In the genomic region with DNA sequence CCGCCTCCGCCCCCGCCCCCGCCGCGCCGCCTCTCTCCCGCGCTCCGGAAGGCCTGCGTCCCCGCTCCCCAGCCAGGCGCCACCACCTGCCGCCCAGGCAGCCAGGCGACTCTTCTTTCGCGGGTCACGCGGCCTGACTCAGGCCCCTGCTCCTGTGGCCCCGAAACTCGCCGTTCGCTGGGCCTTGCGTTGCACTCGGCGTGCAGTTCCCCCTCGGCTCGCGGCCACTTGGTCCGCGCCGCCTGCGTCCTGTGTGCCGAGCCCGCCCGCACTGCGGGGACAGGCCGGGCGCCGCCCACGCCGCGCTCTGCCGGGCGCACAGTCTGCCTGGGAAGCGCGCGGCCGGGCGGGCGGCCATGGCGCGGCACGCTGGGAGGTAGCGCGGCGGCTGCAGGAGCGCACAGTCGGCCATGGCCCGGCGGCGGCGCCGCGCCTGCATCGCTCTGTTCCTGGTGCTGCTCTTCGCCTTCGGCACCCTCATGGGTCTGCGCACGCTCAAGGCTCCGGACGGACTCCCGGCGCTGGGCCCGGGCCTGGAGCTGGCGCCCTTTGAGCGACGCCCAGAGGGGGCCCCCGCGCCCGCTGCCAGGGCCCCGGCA, we compare ENCODE assay signal across 1 cellular context.
TF ChIP-seq lines count a peak whose summit lies in the region.

MANEAL (plus strand) TSS at position 75 of the 599 bp plus-strand sequence; CDS start at position 411, 336 bp downstream.

TF ChIP-seq in WTC11, 78 proteins besides CTCF, POLR2A, EP300 and RAD21 (continued from another document):
- TF ChIP-seq, protein P1, sequence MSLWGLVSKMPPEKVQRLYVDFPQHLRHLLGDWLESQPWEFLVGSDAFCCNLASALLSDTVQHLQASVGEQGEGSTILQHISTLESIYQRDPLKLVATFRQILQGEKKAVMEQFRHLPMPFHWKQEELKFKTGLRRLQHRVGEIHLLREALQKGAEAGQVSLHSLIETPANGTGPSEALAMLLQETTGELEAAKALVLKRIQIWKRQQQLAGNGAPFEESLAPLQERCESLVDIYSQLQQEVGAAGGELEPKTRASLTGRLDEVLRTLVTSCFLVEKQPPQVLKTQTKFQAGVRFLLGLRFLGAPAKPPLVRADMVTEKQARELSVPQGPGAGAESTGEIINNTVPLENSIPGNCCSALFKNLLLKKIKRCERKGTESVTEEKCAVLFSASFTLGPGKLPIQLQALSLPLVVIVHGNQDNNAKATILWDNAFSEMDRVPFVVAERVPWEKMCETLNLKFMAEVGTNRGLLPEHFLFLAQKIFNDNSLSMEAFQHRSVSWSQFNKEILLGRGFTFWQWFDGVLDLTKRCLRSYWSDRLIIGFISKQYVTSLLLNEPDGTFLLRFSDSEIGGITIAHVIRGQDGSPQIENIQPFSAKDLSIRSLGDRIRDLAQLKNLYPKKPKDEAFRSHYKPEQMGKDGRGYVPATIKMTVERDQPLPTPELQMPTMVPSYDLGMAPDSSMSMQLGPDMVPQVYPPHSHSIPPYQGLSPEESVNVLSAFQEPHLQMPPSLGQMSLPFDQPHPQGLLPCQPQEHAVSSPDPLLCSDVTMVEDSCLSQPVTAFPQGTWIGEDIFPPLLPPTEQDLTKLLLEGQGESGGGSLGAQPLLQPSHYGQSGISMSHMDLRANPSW (CRISPR knock-in tag; conservative IDR thresholded peaks at IDR 0.05; ENCODE audit: low read depth) = no peak
- no peak for TF ChIP-seq E2F4 (CRISPR knock-in tag; IDR thresholded peaks at IDR 0.05; ENCODE audit: borderline replicate concordance, low read depth)
- TF ChIP-seq NFE2L1 (CRISPR knock-in tag; IDR thresholded peaks at IDR 0.05) = no peak
- no peak for TF ChIP-seq CDX4 (CRISPR knock-in tag; IDR thresholded peaks at IDR 0.05; ENCODE audit: borderline replicate concordance)
- TF ChIP-seq ZNF232 (CRISPR knock-in tag; IDR thresholded peaks at IDR 0.05) = no peak
- TF ChIP-seq E2F5 (CRISPR knock-in tag; IDR thresholded peaks at IDR 0.05) = no peak
- peak; percentile 25; the same call in 1 of the 2 replicates for TF ChIP-seq TCF7 (CRISPR knock-in tag; IDR thresholded peaks at IDR 0.05; ENCODE audit: low read depth)
- TF ChIP-seq KAT7 (CRISPR knock-in tag; IDR thresholded peaks at IDR 0.05; ENCODE audit: borderline replicate concordance) = peak; percentile 76; the same call in 1 of the 2 replicates
- TF ChIP-seq ZBTB43 (CRISPR knock-in tag; IDR thresholded peaks at IDR 0.05) = no peak
- TF ChIP-seq GABPB1 (CRISPR knock-in tag; IDR thresholded peaks at IDR 0.05) = 0 out of 2 replicates have a peak, but pooled peaks have one; percentile 15
- TF ChIP-seq SP1 (CRISPR knock-in tag; conservative IDR thresholded peaks at IDR 0.05) = peak; percentile 37; the same call in 1 of the 2 replicates
- 0 out of 2 replicates have a peak, but pooled peaks have one; percentile 36 for TF ChIP-seq TEAD1 (CRISPR knock-in tag; IDR thresholded peaks at IDR 0.05)
- no peak for TF ChIP-seq TEAD4 (CRISPR knock-in tag; IDR thresholded peaks at IDR 0.05)
- no peak for TF ChIP-seq RORB (CRISPR knock-in tag; IDR thresholded peaks at IDR 0.05)
- TF ChIP-seq, protein P2, sequence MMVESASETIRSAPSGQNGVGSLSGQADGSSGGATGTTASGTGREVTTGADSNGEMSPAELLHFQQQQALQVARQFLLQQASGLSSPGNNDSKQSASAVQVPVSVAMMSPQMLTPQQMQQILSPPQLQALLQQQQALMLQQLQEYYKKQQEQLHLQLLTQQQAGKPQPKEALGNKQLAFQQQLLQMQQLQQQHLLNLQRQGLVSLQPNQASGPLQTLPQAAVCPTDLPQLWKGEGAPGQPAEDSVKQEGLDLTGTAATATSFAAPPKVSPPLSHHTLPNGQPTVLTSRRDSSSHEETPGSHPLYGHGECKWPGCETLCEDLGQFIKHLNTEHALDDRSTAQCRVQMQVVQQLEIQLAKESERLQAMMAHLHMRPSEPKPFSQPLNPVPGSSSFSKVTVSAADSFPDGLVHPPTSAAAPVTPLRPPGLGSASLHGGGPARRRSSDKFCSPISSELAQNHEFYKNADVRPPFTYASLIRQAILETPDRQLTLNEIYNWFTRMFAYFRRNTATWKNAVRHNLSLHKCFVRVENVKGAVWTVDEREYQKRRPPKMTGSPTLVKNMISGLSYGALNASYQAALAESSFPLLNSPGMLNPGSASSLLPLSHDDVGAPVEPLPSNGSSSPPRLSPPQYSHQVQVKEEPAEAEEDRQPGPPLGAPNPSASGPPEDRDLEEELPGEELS (CRISPR knock-in tag; IDR thresholded peaks at IDR 0.05) = peak; percentile 61; the same call in 1 of the 2 replicates
- TF ChIP-seq ZNF532 (CRISPR knock-in tag; IDR thresholded peaks at IDR 0.05; ENCODE audit: borderline replicate concordance) = no peak
- TF ChIP-seq SOX15 (CRISPR knock-in tag; IDR thresholded peaks at IDR 0.05) = no peak
- no peak for TF ChIP-seq JAZF1 (CRISPR knock-in tag; IDR thresholded peaks at IDR 0.05)
- TF ChIP-seq JUN (CRISPR knock-in tag; IDR thresholded peaks at IDR 0.05) = no peak
- TF ChIP-seq PRRX2 (CRISPR knock-in tag; IDR thresholded peaks at IDR 0.05) = no peak
- no peak for TF ChIP-seq OVOL2 (CRISPR knock-in tag; IDR thresholded peaks at IDR 0.05; ENCODE audit: borderline replicate concordance)
- TF ChIP-seq ZNF121 (CRISPR knock-in tag; IDR thresholded peaks at IDR 0.05) = no peak
- no peak; the same call in 1 of the 2 replicates for TF ChIP-seq HMGXB4 (CRISPR knock-in tag; IDR thresholded peaks at IDR 0.05)
